ENCODE assay signal across 13 cellular contexts in genomic region chrX:2320580-2321327, GRCh38.
A peak's percentile ranks its signal among the peaks of the same experiment; 100 is the strongest.
DNase-seq lines count a peak whose midpoint lies in the region; TF ChIP-seq lines count a peak whose summit lies in the region.
"Had no signal": no experiment of that assay in that cellular context is flagged by ENCODE, and none has a peak within 500 bp of the region (broad histone marks: within the 10 kb centered on the region; RNA-seq: fewer than 3 reads in every experiment).

No MANE protein-coding gene starts in this region.

- TF ChIP-seq CTCF in OCI-LY1 (IDR thresholded peaks at IDR 0.05; ENCODE audit: low read length) (no peak), neural cell (IDR thresholded peaks at IDR 0.05; ENCODE audit: poor library complexity, severe bottlenecking) (no peak)

- peak; percentile 65 for DNase-seq in AG08395 (ENCODE audit: low spot score)
- DNase-seq in foreskin melanocyte = peak; percentile 86
- DNase-seq in activated gamma-delta T cell treated with Interleukin-2 at 50 U/mL for 16 hours = no peak
- DNase-seq in NCI-H526 (lab: John Stamatoyannopoulos, UW) = no peak
- DNase-seq in DMS79 (lab: John Stamatoyannopoulos, UW) = no peak
- no peak for DNase-seq in NCI-H748 (lab: John Stamatoyannopoulos, UW; ENCODE audit: unreplicated experiment)
- DNase-seq: activated T-cell treated with anti-CD3 and anti-CD28 coated beads, Interleukin-2, amount 50 U/mL, for 72 hours; effector CD8-positive, alpha-beta T cell; NCI-H446; stimulated activated CD4-positive, alpha-beta T cell treated with anti-CD3 and anti-CD28 coated beads, Interleukin-4, amount 100 ng/mL, for 24 hours; uterus had no signal

- H3K4me2 ChIP-seq in OCI-LY1 (ENCODE audit: low read length) (peak overlapping the region; percentile 24; the same call in 1 of the 2 replicates), neural cell (ENCODE audit: low read length) (no peak overlapping the region)

- no peak overlapping the region for H2AFZ ChIP-seq in OCI-LY1 (ENCODE audit: low read length)
- no peak overlapping the region for H2AFZ ChIP-seq in neural cell (ENCODE audit: low read depth, low read length)

- H3K27ac ChIP-seq in OCI-LY1 (ENCODE audit: low read depth, low read length, poor library complexity, severe bottlenecking) (peak overlapping the region; percentile 57), neural cell (ENCODE audit: low read length) (peak overlapping the region; percentile 16)
- H3K27ac ChIP-seq: uterus had no signal

- no peaks in the 10 kb centered on the region for H3K27me3 ChIP-seq in OCI-LY1 (ENCODE audit: insufficient read depth, low read length)
- H3K27me3 ChIP-seq in neural cell (ENCODE audit: insufficient read depth, low read depth, low read length) = no peaks in the 10 kb centered on the region
- H3K27me3 ChIP-seq: uterus had no signal

- H3K9ac ChIP-seq in OCI-LY1 (ENCODE audit: low read length) (no peak overlapping the region), neural cell (ENCODE audit: low read length) (no peak overlapping the region)

- H3K4me3 ChIP-seq in OCI-LY1 (ENCODE audit: low read depth, low read length, poor library complexity, severe bottlenecking) = no peak overlapping the region
- H3K4me3 ChIP-seq in neural cell (ENCODE audit: low read length) = no peak overlapping the region
- H3K4me3 ChIP-seq: uterus had no signal

- no peak for TF ChIP-seq EP300 in neural cell (conservative IDR thresholded peaks at IDR 0.05; ENCODE audit: poor library complexity, severe bottlenecking)

- H3K9me3 ChIP-seq in OCI-LY1 (ENCODE audit: low read length) = no peaks in the 10 kb centered on the region
- no peaks in the 10 kb centered on the region for H3K9me3 ChIP-seq in neural cell (ENCODE audit: low read length)
- H3K9me3 ChIP-seq: uterus had no signal

- H3K4me1 ChIP-seq in OCI-LY1 (ENCODE audit: insufficient read depth, low read length, severe bottlenecking) = peaks cover 31% of the 10 kb centered on the region
- H3K4me1 ChIP-seq: uterus had no signal

- no peaks in the 10 kb centered on the region for H4K20me1 ChIP-seq in OCI-LY1 (ENCODE audit: insufficient read depth, low read length)
- no peaks in the 10 kb centered on the region for H4K20me1 ChIP-seq in neural cell (ENCODE audit: insufficient read depth)

- no peak for TF ChIP-seq RAD21 in neural cell (conservative IDR thresholded peaks at IDR 0.05)

- H3K79me2 ChIP-seq in OCI-LY1 (ENCODE audit: insufficient read depth, low read length) (no peaks in the 10 kb centered on the region), neural cell (replicated peaks; ENCODE audit: insufficient read depth, low read length) (no peaks in the 10 kb centered on the region)

- H3F3A ChIP-seq in OCI-LY1 (ENCODE audit: insufficient read depth, low read length) = no peaks in the 10 kb centered on the region
- H3F3A ChIP-seq in neural cell (ENCODE audit: insufficient read depth, low read length, poor library complexity, severe bottlenecking) = no peaks in the 10 kb centered on the region

- no peaks in the 10 kb centered on the region for H3K9me2 ChIP-seq in OCI-LY1 (ENCODE audit: low read depth, low read length)
- no peaks in the 10 kb centered on the region for H3K9me2 ChIP-seq in neural cell (ENCODE audit: insufficient read depth, low read length)

- H3K36me3 ChIP-seq in OCI-LY1 (ENCODE audit: insufficient read depth, low read length) (peaks cover under 1% of the 10 kb centered on the region; the same call in 1 of the 2 replicates), neural cell (ENCODE audit: insufficient read depth, low read length) (no peaks in the 10 kb centered on the region)
- H3K36me3 ChIP-seq: uterus had no signal

TF ChIP-seq in neural cell, 6 proteins besides CTCF, POLR2A, EP300 and RAD21:
- TF ChIP-seq MXI1 (conservative IDR thresholded peaks at IDR 0.05; ENCODE audit: poor library complexity, severe bottlenecking) (no peak), TAF1 (IDR thresholded peaks at IDR 0.05; ENCODE audit: low read depth) (no peak), POLR2AphosphoS5 (IDR thresholded peaks at IDR 0.05) (no peak)

Comparison
In these comparisons a context has a peak if more than half of its experiments do, and no peak if none do; other contexts are left out.
1. DNase-seq: peak in AG08395 (single experiment) and foreskin melanocyte (single experiment); none in activated gamma-delta T cell treated with Interleukin-2 at 50 U/mL for 16 hours (single experiment), NCI-H526 (0 of 2), DMS79 (single experiment) and NCI-H748 (single experiment).